ENCODE assay signal across 19 cellular contexts in the genomic region with DNA sequence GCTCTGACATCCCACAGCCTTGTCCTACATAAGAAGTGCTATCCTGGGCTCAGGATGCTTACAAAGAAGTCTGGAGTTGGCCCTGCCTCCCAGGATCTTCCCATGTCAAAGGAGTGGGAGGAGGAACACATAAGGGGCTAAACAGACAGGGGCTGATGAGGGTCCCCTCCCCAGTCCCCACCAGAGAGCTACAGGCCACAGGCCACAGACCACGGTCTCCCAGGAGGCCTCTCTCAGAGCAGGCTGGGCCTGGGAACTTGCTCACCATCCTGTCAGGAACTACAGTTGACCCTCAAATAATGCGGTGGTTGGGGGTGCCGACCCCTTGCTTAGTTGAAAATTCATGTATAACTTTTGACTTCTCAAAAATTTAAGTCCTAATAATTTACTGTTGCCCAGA.
"Had no signal": no experiment of that assay in that cellular context is flagged by ENCODE, and none has a peak within 500 bp of the region (broad histone marks: within the 10 kb centered on the region; RNA-seq: fewer than 3 reads in every experiment).

No MANE protein-coding gene starts in this region.

- ATAC-seq: Panc1, PC-3 had no signal

- DNase-seq: KBM-7, MV-4-11, NCI-H1048, NCI-H1105, NCI-H1417, NCI-H1436 treated with DMSO at 0.1 percent for 48 hours, NCI-H1694, NCI-H187 treated with DMSO at 0.1 percent for 48 hours, NCI-H2029 treated with DMSO at 0.1 percent for 48 hours, NCI-H2171 treated with DMSO at 0.1 percent for 48 hours, NCI-H345, NCI-H446 treated with DMSO at 0.1 percent for 48 hours, NCI-H510A treated with DMSO at 0.1 percent for 48 hours, NCI-H526, NCI-H82, PC-3, SHP77, SK-N-SH had no signal
